Comparison of ENCODE assay signal across 1 cellular context in the genomic region with DNA sequence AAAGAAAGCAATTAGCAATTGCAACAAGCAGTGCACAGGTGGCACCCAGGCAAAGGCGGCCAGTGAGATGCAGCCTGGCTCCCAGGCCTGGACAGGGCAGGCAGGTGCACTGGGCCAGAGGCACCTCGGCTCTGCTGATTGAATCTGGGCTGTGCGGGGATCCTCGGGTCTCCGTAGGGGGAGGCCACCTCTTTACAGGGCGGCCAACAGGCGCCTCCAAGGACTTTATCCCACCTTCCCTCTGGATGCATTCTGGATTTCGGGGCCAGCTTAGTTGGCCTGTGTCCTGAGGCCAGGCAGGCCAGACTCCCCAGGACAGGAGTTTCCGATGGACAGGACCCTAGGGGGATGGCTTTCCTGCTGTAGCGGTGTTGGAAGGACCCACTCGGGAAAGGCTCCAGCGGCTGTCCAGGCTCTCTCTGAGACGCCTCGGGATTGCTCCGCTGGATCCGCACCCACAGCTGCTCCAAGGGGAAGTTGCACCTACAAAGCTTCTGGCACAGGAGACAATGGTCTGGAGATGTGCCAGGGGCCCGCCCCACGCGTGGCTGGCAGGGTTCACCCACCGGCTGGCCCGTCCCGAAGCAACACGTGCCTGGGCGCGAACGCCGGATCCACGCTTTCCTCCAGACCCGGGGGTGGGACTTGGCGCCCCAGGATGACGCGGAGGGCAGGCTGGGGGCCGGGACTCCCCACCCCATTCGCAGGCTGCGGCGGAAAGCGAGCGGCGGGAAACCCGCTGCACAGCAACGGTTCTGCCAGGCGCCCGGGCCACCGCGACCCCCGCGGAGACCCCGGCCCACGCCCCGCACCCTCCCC.
TF ChIP-seq lines count a peak whose summit lies in the region.

No MANE protein-coding gene starts in this region.

TF ChIP-seq in K562, 482 proteins besides CTCF, POLR2A, EP300 and RAD21 (continued from another document and continues in another):
- TF ChIP-seq, protein P1, sequence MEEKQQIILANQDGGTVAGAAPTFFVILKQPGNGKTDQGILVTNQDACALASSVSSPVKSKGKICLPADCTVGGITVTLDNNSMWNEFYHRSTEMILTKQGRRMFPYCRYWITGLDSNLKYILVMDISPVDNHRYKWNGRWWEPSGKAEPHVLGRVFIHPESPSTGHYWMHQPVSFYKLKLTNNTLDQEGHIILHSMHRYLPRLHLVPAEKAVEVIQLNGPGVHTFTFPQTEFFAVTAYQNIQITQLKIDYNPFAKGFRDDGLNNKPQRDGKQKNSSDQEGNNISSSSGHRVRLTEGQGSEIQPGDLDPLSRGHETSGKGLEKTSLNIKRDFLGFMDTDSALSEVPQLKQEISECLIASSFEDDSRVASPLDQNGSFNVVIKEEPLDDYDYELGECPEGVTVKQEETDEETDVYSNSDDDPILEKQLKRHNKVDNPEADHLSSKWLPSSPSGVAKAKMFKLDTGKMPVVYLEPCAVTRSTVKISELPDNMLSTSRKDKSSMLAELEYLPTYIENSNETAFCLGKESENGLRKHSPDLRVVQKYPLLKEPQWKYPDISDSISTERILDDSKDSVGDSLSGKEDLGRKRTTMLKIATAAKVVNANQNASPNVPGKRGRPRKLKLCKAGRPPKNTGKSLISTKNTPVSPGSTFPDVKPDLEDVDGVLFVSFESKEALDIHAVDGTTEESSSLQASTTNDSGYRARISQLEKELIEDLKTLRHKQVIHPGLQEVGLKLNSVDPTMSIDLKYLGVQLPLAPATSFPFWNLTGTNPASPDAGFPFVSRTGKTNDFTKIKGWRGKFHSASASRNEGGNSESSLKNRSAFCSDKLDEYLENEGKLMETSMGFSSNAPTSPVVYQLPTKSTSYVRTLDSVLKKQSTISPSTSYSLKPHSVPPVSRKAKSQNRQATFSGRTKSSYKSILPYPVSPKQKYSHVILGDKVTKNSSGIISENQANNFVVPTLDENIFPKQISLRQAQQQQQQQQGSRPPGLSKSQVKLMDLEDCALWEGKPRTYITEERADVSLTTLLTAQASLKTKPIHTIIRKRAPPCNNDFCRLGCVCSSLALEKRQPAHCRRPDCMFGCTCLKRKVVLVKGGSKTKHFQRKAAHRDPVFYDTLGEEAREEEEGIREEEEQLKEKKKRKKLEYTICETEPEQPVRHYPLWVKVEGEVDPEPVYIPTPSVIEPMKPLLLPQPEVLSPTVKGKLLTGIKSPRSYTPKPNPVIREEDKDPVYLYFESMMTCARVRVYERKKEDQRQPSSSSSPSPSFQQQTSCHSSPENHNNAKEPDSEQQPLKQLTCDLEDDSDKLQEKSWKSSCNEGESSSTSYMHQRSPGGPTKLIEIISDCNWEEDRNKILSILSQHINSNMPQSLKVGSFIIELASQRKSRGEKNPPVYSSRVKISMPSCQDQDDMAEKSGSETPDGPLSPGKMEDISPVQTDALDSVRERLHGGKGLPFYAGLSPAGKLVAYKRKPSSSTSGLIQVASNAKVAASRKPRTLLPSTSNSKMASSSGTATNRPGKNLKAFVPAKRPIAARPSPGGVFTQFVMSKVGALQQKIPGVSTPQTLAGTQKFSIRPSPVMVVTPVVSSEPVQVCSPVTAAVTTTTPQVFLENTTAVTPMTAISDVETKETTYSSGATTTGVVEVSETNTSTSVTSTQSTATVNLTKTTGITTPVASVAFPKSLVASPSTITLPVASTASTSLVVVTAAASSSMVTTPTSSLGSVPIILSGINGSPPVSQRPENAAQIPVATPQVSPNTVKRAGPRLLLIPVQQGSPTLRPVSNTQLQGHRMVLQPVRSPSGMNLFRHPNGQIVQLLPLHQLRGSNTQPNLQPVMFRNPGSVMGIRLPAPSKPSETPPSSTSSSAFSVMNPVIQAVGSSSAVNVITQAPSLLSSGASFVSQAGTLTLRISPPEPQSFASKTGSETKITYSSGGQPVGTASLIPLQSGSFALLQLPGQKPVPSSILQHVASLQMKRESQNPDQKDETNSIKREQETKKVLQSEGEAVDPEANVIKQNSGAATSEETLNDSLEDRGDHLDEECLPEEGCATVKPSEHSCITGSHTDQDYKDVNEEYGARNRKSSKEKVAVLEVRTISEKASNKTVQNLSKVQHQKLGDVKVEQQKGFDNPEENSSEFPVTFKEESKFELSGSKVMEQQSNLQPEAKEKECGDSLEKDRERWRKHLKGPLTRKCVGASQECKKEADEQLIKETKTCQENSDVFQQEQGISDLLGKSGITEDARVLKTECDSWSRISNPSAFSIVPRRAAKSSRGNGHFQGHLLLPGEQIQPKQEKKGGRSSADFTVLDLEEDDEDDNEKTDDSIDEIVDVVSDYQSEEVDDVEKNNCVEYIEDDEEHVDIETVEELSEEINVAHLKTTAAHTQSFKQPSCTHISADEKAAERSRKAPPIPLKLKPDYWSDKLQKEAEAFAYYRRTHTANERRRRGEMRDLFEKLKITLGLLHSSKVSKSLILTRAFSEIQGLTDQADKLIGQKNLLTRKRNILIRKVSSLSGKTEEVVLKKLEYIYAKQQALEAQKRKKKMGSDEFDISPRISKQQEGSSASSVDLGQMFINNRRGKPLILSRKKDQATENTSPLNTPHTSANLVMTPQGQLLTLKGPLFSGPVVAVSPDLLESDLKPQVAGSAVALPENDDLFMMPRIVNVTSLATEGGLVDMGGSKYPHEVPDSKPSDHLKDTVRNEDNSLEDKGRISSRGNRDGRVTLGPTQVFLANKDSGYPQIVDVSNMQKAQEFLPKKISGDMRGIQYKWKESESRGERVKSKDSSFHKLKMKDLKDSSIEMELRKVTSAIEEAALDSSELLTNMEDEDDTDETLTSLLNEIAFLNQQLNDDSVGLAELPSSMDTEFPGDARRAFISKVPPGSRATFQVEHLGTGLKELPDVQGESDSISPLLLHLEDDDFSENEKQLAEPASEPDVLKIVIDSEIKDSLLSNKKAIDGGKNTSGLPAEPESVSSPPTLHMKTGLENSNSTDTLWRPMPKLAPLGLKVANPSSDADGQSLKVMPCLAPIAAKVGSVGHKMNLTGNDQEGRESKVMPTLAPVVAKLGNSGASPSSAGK (IDR thresholded peaks at IDR 0.05) = peak; percentile 72
- TF ChIP-seq, protein P2, sequence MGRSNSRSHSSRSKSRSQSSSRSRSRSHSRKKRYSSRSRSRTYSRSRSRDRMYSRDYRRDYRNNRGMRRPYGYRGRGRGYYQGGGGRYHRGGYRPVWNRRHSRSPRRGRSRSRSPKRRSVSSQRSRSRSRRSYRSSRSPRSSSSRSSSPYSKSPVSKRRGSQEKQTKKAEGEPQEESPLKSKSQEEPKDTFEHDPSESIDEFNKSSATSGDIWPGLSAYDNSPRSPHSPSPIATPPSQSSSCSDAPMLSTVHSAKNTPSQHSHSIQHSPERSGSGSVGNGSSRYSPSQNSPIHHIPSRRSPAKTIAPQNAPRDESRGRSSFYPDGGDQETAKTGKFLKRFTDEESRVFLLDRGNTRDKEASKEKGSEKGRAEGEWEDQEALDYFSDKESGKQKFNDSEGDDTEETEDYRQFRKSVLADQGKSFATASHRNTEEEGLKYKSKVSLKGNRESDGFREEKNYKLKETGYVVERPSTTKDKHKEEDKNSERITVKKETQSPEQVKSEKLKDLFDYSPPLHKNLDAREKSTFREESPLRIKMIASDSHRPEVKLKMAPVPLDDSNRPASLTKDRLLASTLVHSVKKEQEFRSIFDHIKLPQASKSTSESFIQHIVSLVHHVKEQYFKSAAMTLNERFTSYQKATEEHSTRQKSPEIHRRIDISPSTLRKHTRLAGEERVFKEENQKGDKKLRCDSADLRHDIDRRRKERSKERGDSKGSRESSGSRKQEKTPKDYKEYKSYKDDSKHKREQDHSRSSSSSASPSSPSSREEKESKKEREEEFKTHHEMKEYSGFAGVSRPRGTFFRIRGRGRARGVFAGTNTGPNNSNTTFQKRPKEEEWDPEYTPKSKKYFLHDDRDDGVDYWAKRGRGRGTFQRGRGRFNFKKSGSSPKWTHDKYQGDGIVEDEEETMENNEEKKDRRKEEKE (IDR thresholded peaks at IDR 0.05; ENCODE audit: borderline replicate concordance in 1 of 2, control insufficient read depth in 1 of 2, low read depth in 2 of 2, low read length in 1 of 2) = no peak
- no peak for TF ChIP-seq CCAR2 (IDR thresholded peaks at IDR 0.05; ENCODE audit: low read depth, low read length)
- no peak for TF ChIP-seq ARID1B (IDR thresholded peaks at IDR 0.05)
- peak; percentile 48; the same call in 1 of the 2 replicates for TF ChIP-seq PHF8 (IDR thresholded peaks at IDR 0.05; ENCODE audit: borderline replicate concordance, low read length)
- TF ChIP-seq TAF9B (IDR thresholded peaks at IDR 0.05; ENCODE audit: partially characterized antibody) = no peak
- no peak for TF ChIP-seq ZKSCAN3 (CRISPR knock-in tag; IDR thresholded peaks at IDR 0.05)
- no peak for TF ChIP-seq TRIM28 (IDR thresholded peaks at IDR 0.05)
- TF ChIP-seq, protein P3, sequence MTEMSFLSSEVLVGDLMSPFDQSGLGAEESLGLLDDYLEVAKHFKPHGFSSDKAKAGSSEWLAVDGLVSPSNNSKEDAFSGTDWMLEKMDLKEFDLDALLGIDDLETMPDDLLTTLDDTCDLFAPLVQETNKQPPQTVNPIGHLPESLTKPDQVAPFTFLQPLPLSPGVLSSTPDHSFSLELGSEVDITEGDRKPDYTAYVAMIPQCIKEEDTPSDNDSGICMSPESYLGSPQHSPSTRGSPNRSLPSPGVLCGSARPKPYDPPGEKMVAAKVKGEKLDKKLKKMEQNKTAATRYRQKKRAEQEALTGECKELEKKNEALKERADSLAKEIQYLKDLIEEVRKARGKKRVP (CRISPR knock-in tag; IDR thresholded peaks at IDR 0.05) = no peak
- TF ChIP-seq MAZ (CRISPR knock-in tag; conservative IDR thresholded peaks at IDR 0.05 in 1 of 2, IDR thresholded peaks at IDR 0.05 in 1 of 2) = peak; percentile 39 to 71
- 0 out of 4 replicates have a peak, but pooled peaks of 1 of the 2 experiments have one; percentile 58 for TF ChIP-seq KDM4B (IDR thresholded peaks at IDR 0.05; ENCODE audit: borderline replicate concordance in 2 of 2, low read depth in 1 of 2)
- no peak for TF ChIP-seq BMI1 (IDR thresholded peaks at IDR 0.05; ENCODE audit: low read length)
- no peak for TF ChIP-seq RFX5 (IDR thresholded peaks at IDR 0.05; ENCODE audit: low read depth, low read length)
- peak; percentile 45; the same call in 1 of the 2 replicates for TF ChIP-seq KDM2B (CRISPR knock-in tag; IDR thresholded peaks at IDR 0.05)
- TF ChIP-seq MTA3 (IDR thresholded peaks at IDR 0.05; ENCODE audit: borderline replicate concordance) = peak; percentile 27; the same call in 1 of the 2 replicates
- TF ChIP-seq MECOM (CRISPR knock-in tag; IDR thresholded peaks at IDR 0.05) = no peak
- TF ChIP-seq, protein P4, sequence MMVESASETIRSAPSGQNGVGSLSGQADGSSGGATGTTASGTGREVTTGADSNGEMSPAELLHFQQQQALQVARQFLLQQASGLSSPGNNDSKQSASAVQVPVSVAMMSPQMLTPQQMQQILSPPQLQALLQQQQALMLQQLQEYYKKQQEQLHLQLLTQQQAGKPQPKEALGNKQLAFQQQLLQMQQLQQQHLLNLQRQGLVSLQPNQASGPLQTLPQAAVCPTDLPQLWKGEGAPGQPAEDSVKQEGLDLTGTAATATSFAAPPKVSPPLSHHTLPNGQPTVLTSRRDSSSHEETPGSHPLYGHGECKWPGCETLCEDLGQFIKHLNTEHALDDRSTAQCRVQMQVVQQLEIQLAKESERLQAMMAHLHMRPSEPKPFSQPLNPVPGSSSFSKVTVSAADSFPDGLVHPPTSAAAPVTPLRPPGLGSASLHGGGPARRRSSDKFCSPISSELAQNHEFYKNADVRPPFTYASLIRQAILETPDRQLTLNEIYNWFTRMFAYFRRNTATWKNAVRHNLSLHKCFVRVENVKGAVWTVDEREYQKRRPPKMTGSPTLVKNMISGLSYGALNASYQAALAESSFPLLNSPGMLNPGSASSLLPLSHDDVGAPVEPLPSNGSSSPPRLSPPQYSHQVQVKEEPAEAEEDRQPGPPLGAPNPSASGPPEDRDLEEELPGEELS (CRISPR knock-in tag; IDR thresholded peaks at IDR 0.05; ENCODE audit: borderline replicate concordance) = no peak
- TF ChIP-seq, protein P5, sequence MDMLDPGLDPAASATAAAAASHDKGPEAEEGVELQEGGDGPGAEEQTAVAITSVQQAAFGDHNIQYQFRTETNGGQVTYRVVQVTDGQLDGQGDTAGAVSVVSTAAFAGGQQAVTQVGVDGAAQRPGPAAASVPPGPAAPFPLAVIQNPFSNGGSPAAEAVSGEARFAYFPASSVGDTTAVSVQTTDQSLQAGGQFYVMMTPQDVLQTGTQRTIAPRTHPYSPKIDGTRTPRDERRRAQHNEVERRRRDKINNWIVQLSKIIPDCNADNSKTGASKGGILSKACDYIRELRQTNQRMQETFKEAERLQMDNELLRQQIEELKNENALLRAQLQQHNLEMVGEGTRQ (CRISPR knock-in tag; IDR thresholded peaks at IDR 0.05) = peak; percentile 52
- peak; percentile 49 for TF ChIP-seq ATF7 (IDR thresholded peaks at IDR 0.05)
- TF ChIP-seq SRSF1 (IDR thresholded peaks at IDR 0.05; ENCODE audit: low read depth, low read length) = no peak
- no peak for TF ChIP-seq ZNF197 (CRISPR knock-in tag; IDR thresholded peaks at IDR 0.05; ENCODE audit: low read depth)
- TF ChIP-seq, protein P6, sequence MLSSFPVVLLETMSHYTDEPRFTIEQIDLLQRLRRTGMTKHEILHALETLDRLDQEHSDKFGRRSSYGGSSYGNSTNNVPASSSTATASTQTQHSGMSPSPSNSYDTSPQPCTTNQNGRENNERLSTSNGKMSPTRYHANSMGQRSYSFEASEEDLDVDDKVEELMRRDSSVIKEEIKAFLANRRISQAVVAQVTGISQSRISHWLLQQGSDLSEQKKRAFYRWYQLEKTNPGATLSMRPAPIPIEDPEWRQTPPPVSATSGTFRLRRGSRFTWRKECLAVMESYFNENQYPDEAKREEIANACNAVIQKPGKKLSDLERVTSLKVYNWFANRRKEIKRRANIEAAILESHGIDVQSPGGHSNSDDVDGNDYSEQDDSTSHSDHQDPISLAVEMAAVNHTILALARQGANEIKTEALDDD (IDR thresholded peaks at IDR 0.05) = no peak
- TF ChIP-seq NR2C2 (CRISPR knock-in tag; IDR thresholded peaks at IDR 0.05) = no peak
- TF ChIP-seq NR2C2 (tag; IDR thresholded peaks at IDR 0.05) = no peak
- peak; percentile 36 for TF ChIP-seq TBP (optimal IDR thresholded peaks at IDR 0.05; ENCODE audit: low read depth, low read length)
- no peak for TF ChIP-seq NRF1 (conservative IDR thresholded peaks at IDR 0.05 in 1 of 2, IDR thresholded peaks at IDR 0.05 in 1 of 2)
- no peak for TF ChIP-seq SRSF7 (optimal IDR thresholded peaks at IDR 0.05; ENCODE audit: low read depth, low read length)
- TF ChIP-seq FOS (IDR thresholded peaks at IDR 0.05; ENCODE audit: extremely low read depth, insufficient read length) = no peak
- TF ChIP-seq FIP1L1 (IDR thresholded peaks at IDR 0.05; ENCODE audit: low read depth, low read length, poor library complexity, severe bottlenecking) = no peak
- TF ChIP-seq ZSCAN29 (IDR thresholded peaks at IDR 0.05) = no peak
- TF ChIP-seq, protein P7, sequence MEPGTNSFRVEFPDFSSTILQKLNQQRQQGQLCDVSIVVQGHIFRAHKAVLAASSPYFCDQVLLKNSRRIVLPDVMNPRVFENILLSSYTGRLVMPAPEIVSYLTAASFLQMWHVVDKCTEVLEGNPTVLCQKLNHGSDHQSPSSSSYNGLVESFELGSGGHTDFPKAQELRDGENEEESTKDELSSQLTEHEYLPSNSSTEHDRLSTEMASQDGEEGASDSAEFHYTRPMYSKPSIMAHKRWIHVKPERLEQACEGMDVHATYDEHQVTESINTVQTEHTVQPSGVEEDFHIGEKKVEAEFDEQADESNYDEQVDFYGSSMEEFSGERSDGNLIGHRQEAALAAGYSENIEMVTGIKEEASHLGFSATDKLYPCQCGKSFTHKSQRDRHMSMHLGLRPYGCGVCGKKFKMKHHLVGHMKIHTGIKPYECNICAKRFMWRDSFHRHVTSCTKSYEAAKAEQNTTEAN (CRISPR knock-in tag; IDR thresholded peaks at IDR 0.05) = no peak
- TF ChIP-seq HDAC2 (IDR thresholded peaks at IDR 0.05) = peak; percentile 97
- TF ChIP-seq CBFA2T2 (conservative IDR thresholded peaks at IDR 0.05) = no peak
- TF ChIP-seq RUNX1 (IDR thresholded peaks at IDR 0.05; ENCODE audit: low read depth) = no peak
- TF ChIP-seq POLR2G (IDR thresholded peaks at IDR 0.05; ENCODE audit: low read depth, low read length) = peak; percentile 69
